In genomic region chr2:100820346-100821254, GRCh38 we compare ENCODE assay signal across 9 cellular contexts. TPM values are rescaled to one million over a fixed set of nuclear protein-coding genes. Genes with fewer than 3 reads are reported as not detected.
DNase-seq lines count a peak whose midpoint lies in the region; ATAC-seq and TF ChIP-seq lines count a peak whose summit lies in the region.
"Had no signal": no experiment of that assay in that cellular context is flagged by ENCODE, and none has a peak within 500 bp of the region (broad histone marks: within the 10 kb centered on the region; RNA-seq: fewer than 3 reads in every experiment).

No MANE protein-coding gene starts in this region.

- H3K36me3 Mint-ChIP-seq in MCF 10A (ENCODE audit: insufficient read depth, unreplicated experiment): peaks cover 6% of the 10 kb centered on the region

- H3K9me3 Mint-ChIP-seq in MCF 10A (ENCODE audit: unreplicated experiment): no peaks in the 10 kb centered on the region
- H3K9me3 Mint-ChIP-seq: dendritic cell treated with granulocyte-macrophage colony-stimulating factor and Interleukin-4, amounts not matched to agents 40 ng/mL and 50 ng/mL, for 4 days had no signal

- no peak overlapping the region; a peak in 1 of 4 replicates for H3K27ac ChIP-seq in SK-N-SH (ENCODE audit: low read depth in 2 of 2, low read length in 1 of 2)
- H3K27ac ChIP-seq in liver (ENCODE audit: low read depth in 1 of 2, low read length in 2 of 2): peak overlapping the region; percentile 68 to 91
- H3K27ac ChIP-seq in testis: peak overlapping the region in 1 of 2 donors; percentile 26

- TF ChIP-seq CTCF in SK-N-SH (IDR thresholded peaks at IDR 0.05) (no peak), MCF 10A (IDR thresholded peaks at IDR 0.05; ENCODE audit: unreplicated experiment) (no peak), liver (IDR thresholded peaks at IDR 0.05; ENCODE audit: low read depth, low read length, missing input control) (no peak), testis (IDR thresholded peaks at IDR 0.05) (no peak)

- no peaks in the 10 kb centered on the region for H3K27me3 ChIP-seq in SK-N-SH (ENCODE audit: insufficient read depth)
- H3K27me3 ChIP-seq in liver (ENCODE audit: control insufficient read depth in 4 of 4, insufficient read depth in 4 of 4, low read length in 3 of 4): no peaks in the 10 kb centered on the region
- no peaks in the 10 kb centered on the region for H3K27me3 ChIP-seq in testis

- no peak for TF ChIP-seq EP300 in SK-N-SH (IDR thresholded peaks at IDR 0.05; ENCODE audit: borderline replicate concordance in 1 of 2, low read depth in 1 of 2, low read length in 1 of 2)

- H3K4me1 ChIP-seq in SK-N-SH (ENCODE audit: control insufficient read depth in 1 of 2, insufficient read depth in 2 of 2, low read depth in 1 of 2, low read length in 1 of 2) (peaks cover 0 to 2% of the 10 kb centered on the region in 2 experiments; a peak in 2 of 4 replicates), liver (ENCODE audit: control insufficient read depth in 4 of 4, insufficient read depth in 4 of 4, low read length in 3 of 4) (peaks cover 9 to 19% (median 18%) of the 10 kb centered on the region in 4 donors), testis (peaks cover 15% of the 10 kb centered on the region)

- no peak for TF ChIP-seq RAD21 in SK-N-SH (IDR thresholded peaks at IDR 0.05; ENCODE audit: low read length)
- TF ChIP-seq RAD21 in liver (IDR thresholded peaks at IDR 0.05): peak in 1 of 2 donors; percentile 35

- no peak for DNase-seq in SK-N-SH
- peak; percentile 16 for DNase-seq in MCF 10A (ENCODE audit: unreplicated experiment)
- no peak for DNase-seq in testis
- DNase-seq in GF-D8 (lab: John Stamatoyannopoulos, UW): no peak

- no peaks in the 10 kb centered on the region for H3K9me2 ChIP-seq in SK-N-SH

- H3K9me3 ChIP-seq in SK-N-SH (no peaks in the 10 kb centered on the region), liver (ENCODE audit: control insufficient read depth in 4 of 4, low read length in 3 of 4) (no peaks in the 10 kb centered on the region), testis (no peaks in the 10 kb centered on the region)

- no peaks in the 10 kb centered on the region for H3K27me3 Mint-ChIP-seq in MCF 10A (ENCODE audit: insufficient read depth, unreplicated experiment)

- H3K4me3 Mint-ChIP-seq in MCF 10A (ENCODE audit: unreplicated experiment): peak overlapping the region; percentile 73
- H3K4me3 Mint-ChIP-seq: dendritic cell treated with granulocyte-macrophage colony-stimulating factor and Interleukin-4, amounts not matched to agents 40 ng/mL and 50 ng/mL, for 4 days had no signal

- H3K4me2 ChIP-seq in SK-N-SH: peak overlapping the region; percentile 82

- H3K4me3 ChIP-seq in SK-N-SH (ENCODE audit: low read depth in 2 of 2, low read length in 1 of 2) (peak overlapping the region; percentile 73 to 75), liver (ENCODE audit: low read depth in 1 of 3, low read length in 3 of 3) (peak overlapping the region; percentile 65 to 89 (median 75)), testis (peak overlapping the region; percentile 56 to 61)

- H3F3A ChIP-seq in SK-N-SH (replicated peaks; ENCODE audit: insufficient read depth): peaks cover 9% of the 10 kb centered on the region

- no peak for TF ChIP-seq POLR2A in testis (IDR thresholded peaks at IDR 0.05)

- H3K4me1 Mint-ChIP-seq in MCF 10A (ENCODE audit: insufficient read depth, unreplicated experiment): peaks cover 36% of the 10 kb centered on the region

- BruUV-seq in MCF 10A (replicated peaks; lab: Mats Ljungman, UMichigan): no TSS peak

- peaks cover 47% of the 10 kb centered on the region for H3K79me2 ChIP-seq in SK-N-SH (ENCODE audit: insufficient read depth)

- WGBS in SK-N-SH (ENCODE audit: low lambda C conversion rate): 4% methylated on average over 16 of the region's 90 CpGs
- 2% methylated on average over 90 of the region's 90 CpGs for WGBS in liver
- 7 to 15% methylated on average over 4 to 52 of the region's 90 CpGs for WGBS in testis, 2 donors

- H3K27ac Mint-ChIP-seq in MCF 10A (ENCODE audit: low read depth, unreplicated experiment): no peak overlapping the region
- H3K27ac Mint-ChIP-seq: dendritic cell treated with granulocyte-macrophage colony-stimulating factor and Interleukin-4, amounts not matched to agents 40 ng/mL and 50 ng/mL, for 4 days had no signal

- ATAC-seq in SK-N-SH treated with all-trans-retinoic acid at 6 μM for 48 hours (no peak), GM19035 (IDR thresholded peaks at IDR 0.05; ENCODE audit: unreplicated experiment) (no peak), GM21723 (IDR thresholded peaks at IDR 0.05; ENCODE audit: unreplicated experiment) (no peak)

- CTCF ChIA-PET in SK-N-SH (lab: Yijun Ruan, JAX): interaction anchor here (0.8 to 1.2 kb wide), 3 partner anchors 46 to 210 kb away, joined by 3 to 4 read pairs (median 4); no protein-coding TSS in a partner anchor
- CTCF ChIA-PET in MCF 10A (lab: Yijun Ruan, JAX): interaction anchor here (0.5 to 1.2 kb wide), 12 partner anchors 11 to 332 kb away, joined by 3 to 11 read pairs (median 3); no protein-coding TSS in a partner anchor

- POLR2A ChIA-PET in SK-N-SH (lab: Yijun Ruan, JAX) (no interaction called here), MCF 10A (lab: Yijun Ruan, JAX) (interaction anchor here (0.7 to 3.6 kb wide), 15 partner anchors 13 to 433 kb away, joined by 3 to 16 read pairs (median 5); partner anchors contain the start of genes CNOT11 and RPL31)

- peak overlapping the region; percentile 7; the same call in 1 of the 2 replicates for H2AFZ ChIP-seq in SK-N-SH (ENCODE audit: low read depth)

- intact Hi-C loops in MCF 10A (cut with micrococcal nuclease) (loop anchor here (1.0 to 5.0 kb wide), 2 partner anchors 82 to 210 kb away; no protein-coding TSS in a partner anchor), testis (cut with DNase I; ENCODE audit: low total_unique reads) (no loop called here)

- H3K9ac ChIP-seq in SK-N-SH (peak overlapping the region; percentile 74), liver (ENCODE audit: low read depth in 1 of 2, low read length in 2 of 2) (peak overlapping the region; percentile 55 to 72)

- H3K36me3 ChIP-seq in SK-N-SH (replicated peaks in 1 of 2; ENCODE audit: control insufficient read depth in 1 of 2, insufficient read depth in 2 of 2, low read length in 1 of 2) (no peaks in the 10 kb centered on the region), liver (ENCODE audit: control insufficient read depth in 4 of 4, insufficient read depth in 3 of 4, low read depth in 1 of 4, low read length in 3 of 4) (no peaks in the 10 kb centered on the region), testis (ENCODE audit: low read depth, missing control alignments) (no peaks in the 10 kb centered on the region)

- no peaks in the 10 kb centered on the region; the same call in 1 of the 2 replicates for H4K20me1 ChIP-seq in SK-N-SH (ENCODE audit: insufficient read depth)

TF ChIP-seq in SK-N-SH, 30 proteins besides CTCF, POLR2A, EP300 and RAD21 (continues in another document):
- no peak for TF ChIP-seq EZH2phosphoT487 (IDR thresholded peaks at IDR 0.05; ENCODE audit: borderline replicate concordance, low read depth)
- no peak for TF ChIP-seq USF1 (IDR thresholded peaks at IDR 0.05; ENCODE audit: borderline replicate concordance, low read depth)
- no peak for TF ChIP-seq POLR2AphosphoS5 (IDR thresholded peaks at IDR 0.05; ENCODE audit: low read depth, low read length)
- TF ChIP-seq FOSL2 (IDR thresholded peaks at IDR 0.05; ENCODE audit: borderline replicate concordance, low read depth): no peak

TF ChIP-seq in SK-N-SH treated with all-trans-retinoic acid at 6 μM for 48 hours, 23 proteins besides CTCF, POLR2A, EP300 and RAD21:
- TF ChIP-seq ARNTL (CRISPR knock-in tag; IDR thresholded peaks at IDR 0.05; ENCODE audit: borderline replicate concordance, low read depth) (no peak), TCF4 (CRISPR knock-in tag; IDR thresholded peaks at IDR 0.05; ENCODE audit: borderline replicate concordance) (no peak), ZNF8 (CRISPR knock-in tag; IDR thresholded peaks at IDR 0.05) (no peak), ISL1 (CRISPR knock-in tag; IDR thresholded peaks at IDR 0.05) (no peak)
TF ChIP-seq in SK-N-SH treated with all-trans-retinoic acid at 6 μM for 48 hours: peak in this region for 0.

TF ChIP-seq in liver, 16 proteins besides CTCF, POLR2A, EP300 and RAD21:
- peak in 1 of 2 donors; percentile 21 for TF ChIP-seq HNF4A (conservative IDR thresholded peaks at IDR 0.05)
- TF ChIP-seq MAX (IDR thresholded peaks at IDR 0.05): no peak
- peak; percentile 33 for TF ChIP-seq NR2F2 (IDR thresholded peaks at IDR 0.05)

RNA-seq across cellular contexts. Expression of gene NPAS2, which starts 0.7 kb away (rescaled TPM):
- polyA plus RNA-seq in SK-N-SH (2012; rRNA removed) (40.1 and 58.5 TPM in 2 replicates), liver (10 to 100 TPM in 1 of 2 donors, 1 to 10 TPM in 1; 5.2 to 24.3 TPM), testis (ENCODE audit: insufficient read depth, low read depth, low replicate concordance) (20.4 TPM)
- polyA plus RNA-seq in SK-N-SH (2012; cell fraction: cytosol; rRNA removed): 36.6 and 46.2 TPM in 2 replicates
- 96.4 and 147 TPM in 2 replicates for polyA plus RNA-seq in SK-N-SH (2012; cell fraction: nucleus; rRNA removed)
- total RNA-seq in MCF 10A (2022) (12.3 and 16.4 TPM in 2 replicates), liver (1 to 10 TPM in 1 of 2 donors, under 1 TPM in 1; 0.33 to 8.0 TPM), testis (10 to 100 TPM; 46.7 to 64.2 TPM)

Comparison
In these comparisons a context has a peak if more than half of its experiments do, and no peak if none do; other contexts are left out.
1. H3K27ac ChIP-seq: peak in liver (2 of 2); none in SK-N-SH (0 of 2).
2. Peak in every context shown above with its lines, with median percentiles within 50 percentile points of each other: H3K4me3 ChIP-seq.